ENCODE assay signal across 18 cellular contexts in genomic region chr9:84659273-84659672, GRCh38. TPM values are rescaled to one million over a fixed set of nuclear protein-coding genes. Genes with fewer than 3 reads are reported as not detected.
A peak's percentile ranks its signal among the peaks of the same experiment; 100 is the strongest.
DNase-seq lines count a peak whose midpoint lies in the region; ATAC-seq, FAIRE-seq and TF ChIP-seq lines count a peak whose summit lies in the region.
"Had no signal": no experiment of that assay in that cellular context is flagged by ENCODE, and none has a peak within 500 bp of the region (broad histone marks: within the 10 kb centered on the region; RNA-seq: fewer than 3 reads in every experiment).

No MANE protein-coding gene starts in this region.

- intact Hi-C loops in K562 (cut with micrococcal nuclease) = no loop called here
- intact Hi-C loops in activated CD4-positive, alpha-beta T cell treated with anti-CD3 and anti-CD28 coated beads, Interleukin-2, amount 10 ng/mL, durations not matched to agents 24 days and 14 days (cut with micrococcal nuclease) = no loop called here

- DNase-seq in NCI-H526 (lab: John Stamatoyannopoulos, UW) = peak; percentile 27 to 40
- no peak for DNase-seq in NCI-H526 treated with DMSO at 0.1 percent for 48 hours (lab: John Stamatoyannopoulos, UW)
- no peak for DNase-seq in K562 (ENCODE audit: extremely low read depth in 1 of 4, low spot score in 3 of 4)
- DNase-seq in neural crest cell (ENCODE audit: low read depth, low spot score) = peak; percentile 3
- DNase-seq in NCI-H226 = no peak
- DNase-seq in T-cell = no peak
- no peak for DNase-seq in activated CD4-positive, alpha-beta T cell treated with anti-CD3 and anti-CD28 coated beads, Interleukin-2, amount 10 ng/mL, durations not matched to agents 24 days and 14 days
- DNase-seq: 8988T, DMS153, DMS79, GDM1 had no signal

- no peak for TF ChIP-seq EP300 in K562 (IDR thresholded peaks at IDR 0.05; ENCODE audit: low read length)

- no peak overlapping the region for H3K9ac ChIP-seq in K562 (ENCODE audit: insufficient read depth in 1 of 2, low read depth in 2 of 2, low read length in 2 of 2)
- H3K9ac ChIP-seq: BLaER1 had no signal

- H3K9me3 Mint-ChIP-seq in neural crest cell (peaks cover 12% of the 10 kb centered on the region), T-cell (peaks cover 0 to 4% (median 0%) of the 10 kb centered on the region in 3 donors)
- H3K9me3 Mint-ChIP-seq in activated CD4-positive, alpha-beta T cell treated with anti-CD3 and anti-CD28 coated beads, Interleukin-2, amount 10 ng/mL, durations not matched to agents 24 days and 14 days = no peaks in the 10 kb centered on the region

- TF ChIP-seq CTCF in K562 (IDR thresholded peaks at IDR 0.05 in 2 of 3, conservative IDR thresholded peaks at IDR 0.05 in 1 of 3; ENCODE audit: insufficient read depth in 2 of 3, low read depth in 1 of 3, low read length in 3 of 3) = no peak
- TF ChIP-seq CTCF in neural crest cell (conservative IDR thresholded peaks at IDR 0.05) = no peak

- no peaks in the 10 kb centered on the region for H3K4me1 ChIP-seq in K562 (replicated peaks in 1 of 2; ENCODE audit: control insufficient read depth in 2 of 2, insufficient read depth in 2 of 2, low read length in 2 of 2)
- H3K4me1 ChIP-seq: HAP-1 had no signal

- H3K36me3 Mint-ChIP-seq in neural crest cell (ENCODE audit: low read depth) = peaks cover 4% of the 10 kb centered on the region
- H3K36me3 Mint-ChIP-seq in T-cell = no peaks in the 10 kb centered on the region
- H3K36me3 Mint-ChIP-seq in activated CD4-positive, alpha-beta T cell treated with anti-CD3 and anti-CD28 coated beads, Interleukin-2, amount 10 ng/mL, durations not matched to agents 24 days and 14 days (ENCODE audit: low read depth) = no peaks in the 10 kb centered on the region
- H3K36me3 Mint-ChIP-seq: CD14-positive monocyte; CD4-positive, alpha-beta memory T cell had no signal

- H2AFZ ChIP-seq in K562 (ENCODE audit: low read depth, low read length) = no peak overlapping the region

- H3K4me1 Mint-ChIP-seq in neural crest cell (peaks cover 9% of the 10 kb centered on the region), T-cell (no peaks in the 10 kb centered on the region)
- H3K4me1 Mint-ChIP-seq in activated CD4-positive, alpha-beta T cell treated with anti-CD3 and anti-CD28 coated beads, Interleukin-2, amount 10 ng/mL, durations not matched to agents 24 days and 14 days = no peaks in the 10 kb centered on the region
- H3K4me1 Mint-ChIP-seq: CD4-positive, alpha-beta memory T cell had no signal

- H3K27ac Mint-ChIP-seq in neural crest cell (ENCODE audit: unreplicated experiment) (no peak overlapping the region), T-cell (no peak overlapping the region)
- no peak overlapping the region for H3K27ac Mint-ChIP-seq in activated CD4-positive, alpha-beta T cell treated with anti-CD3 and anti-CD28 coated beads, Interleukin-2, amount 10 ng/mL, durations not matched to agents 24 days and 14 days
- H3K27ac Mint-ChIP-seq: CD14-positive monocyte; CD4-positive, alpha-beta memory T cell had no signal

- 0% methylated on average over 4 of the region's 4 CpGs for WGBS in K562 (ENCODE audit: insufficient coverage, low coverage, missing lambda C conversion rate)

- no TSS peak for BruUV-seq in K562 (replicated peaks; lab: Mats Ljungman, UMichigan)

- H3K4me3 Mint-ChIP-seq in neural crest cell (no peak overlapping the region), T-cell (no peak overlapping the region)
- H3K4me3 Mint-ChIP-seq in activated CD4-positive, alpha-beta T cell treated with anti-CD3 and anti-CD28 coated beads, Interleukin-2, amount 10 ng/mL, durations not matched to agents 24 days and 14 days = no peak overlapping the region
- H3K4me3 Mint-ChIP-seq: CD14-positive monocyte; CD4-positive, alpha-beta memory T cell had no signal

- no peaks in the 10 kb centered on the region for H3K9me3 ChIP-seq in K562 (replicated peaks; ENCODE audit: control insufficient read depth, insufficient read depth, low read depth, low read length)
- H3K9me3 ChIP-seq: BLaER1, HAP-1 had no signal

- H3K9me1 ChIP-seq in K562 (ENCODE audit: control insufficient read depth, insufficient read depth, low read length) = no peaks in the 10 kb centered on the region

- no peak overlapping the region for H3K4me2 ChIP-seq in K562 (ENCODE audit: insufficient read depth, low read length)
- H3K4me2 ChIP-seq: BLaER1 had no signal

- no peaks in the 10 kb centered on the region for H3K27me3 Mint-ChIP-seq in neural crest cell (ENCODE audit: low read depth)
- H3K27me3 Mint-ChIP-seq in T-cell = peaks cover 2 to 5% of the 10 kb centered on the region in 2 donors
- H3K27me3 Mint-ChIP-seq in activated CD4-positive, alpha-beta T cell treated with anti-CD3 and anti-CD28 coated beads, Interleukin-2, amount 10 ng/mL, durations not matched to agents 24 days and 14 days = peaks cover 7% of the 10 kb centered on the region

- no peak for ATAC-seq in K562
- ATAC-seq in T-cell (replicated peaks in 1 of 4) = no peak

- CTCF ChIA-PET in K562 (lab: Yijun Ruan, JAX; ENCODE audit: low intra/inter-chr PET ratio) (no interaction called here), T-cell (lab: Charles Lee) (no interaction called here)

- H3K36me3 ChIP-seq in K562 (ENCODE audit: control insufficient read depth, insufficient read depth, low read length) = no peaks in the 10 kb centered on the region
- H3K36me3 ChIP-seq: BLaER1, HAP-1 had no signal

- no peaks in the 10 kb centered on the region for H3K79me2 ChIP-seq in K562 (ENCODE audit: control insufficient read depth, insufficient read depth, low read length)

- FAIRE-seq in K562 (lab: Jason Lieb, UNC) = no peak
- FAIRE-seq: GM12892 had no signal

- POLR2A ChIA-PET in K562 (lab: Yijun Ruan, JAX) = no interaction called here
- POLR2A ChIA-PET in T-cell (lab: Charles Lee) = no interaction called here

- H3K4me3 ChIP-seq in K562 = no peak overlapping the region
- H3K4me3 ChIP-seq: BLaER1, HAP-1 had no signal

- H3K27me3 ChIP-seq in K562 (ENCODE audit: control insufficient read depth in 2 of 2, insufficient read depth in 2 of 2, low read length in 2 of 2) = no peaks in the 10 kb centered on the region
- H3K27me3 ChIP-seq: BLaER1 had no signal

- no peaks in the 10 kb centered on the region for H4K20me1 ChIP-seq in K562 (replicated peaks; ENCODE audit: control insufficient read depth, insufficient read depth, low read length)
- H4K20me1 ChIP-seq: BLaER1 had no signal

- no peak overlapping the region for H3K27ac ChIP-seq in K562 (ENCODE audit: extremely low read depth, low read depth, low read length)
- H3K27ac ChIP-seq: BLaER1 had no signal

- in situ Hi-C loops in K562 (cut with MboI) = no loop called here

- no peak for TF ChIP-seq POLR2A in K562 (conservative IDR thresholded peaks at IDR 0.05)

- TF ChIP-seq RAD21 in K562 (CRISPR knock-in tag; conservative IDR thresholded peaks at IDR 0.05 in 1 of 2, IDR thresholded peaks at IDR 0.05 in 1 of 2) = no peak

TF ChIP-seq in K562, 482 proteins besides CTCF, POLR2A, EP300 and RAD21:
- TF ChIP-seq RFX1 (IDR thresholded peaks at IDR 0.05) (peak; percentile 51), ARID2 (IDR thresholded peaks at IDR 0.05) (no peak), CC2D1A (IDR thresholded peaks at IDR 0.05) (no peak), YBX1 (IDR thresholded peaks at IDR 0.05) (no peak)

RNA-seq across cellular contexts. Expression of gene NTRK2, which starts 10.3 kb away (rescaled TPM):
- total RNA-seq in K562 (2011; cell fraction: chromatin; rRNA removed; ENCODE audit: low replicate concordance) = not detected in 2 replicates
- total RNA-seq in K562 (2011; cell fraction: nucleolus; rRNA removed) = not detected in 2 replicates
- total RNA-seq in K562 (2011; cell fraction: nucleoplasm; rRNA removed) = not detected in 2 replicates
- not detected in 2 replicates for total RNA-seq in K562 (2014; rRNA removed)
- not detected in 2 replicates for total RNA-seq in K562 (2014; rRNA removed; fragmentation: Illumina TruSeq; extraction: Trizol)
- not detected in 2 replicates for total RNA-seq in K562 (2015; rRNA removed; fragmentation: Illumina TruSeq; extraction: Trizol)
- total RNA-seq in K562 (2021) = not detected in 2 replicates
- not detected in 2 replicates for polyA plus RNA-seq in K562 (2011; rRNA removed)
- not detected in 2 replicates for polyA plus RNA-seq in K562 (2011; cell fraction: cytosol; rRNA removed)
- polyA plus RNA-seq in K562 (2011; cell fraction: nucleus; rRNA removed) = not detected in 2 replicates
- polyA plus RNA-seq in K562 (2012) = 0.01 and 0.03 TPM in 2 replicates
- polyA plus RNA-seq in K562 (2014; fragmentation: Illumina TruSeq; extraction: Trizol) = not detected in 2 replicates
- not detected for polyA plus RNA-seq in K562 (2014; fragmentation: Nextera tagmentation; extraction: Ambion mirVana)
- not detected in 2 replicates for polyA plus RNA-seq in K562 (2014; rRNA removed)
- polyA minus RNA-seq in K562 (2011; rRNA and poly(A)+ RNA removed) = not detected in 2 replicates
- not detected in 2 replicates for polyA minus RNA-seq in K562 (2011; cell fraction: cytosol; rRNA and poly(A)+ RNA removed)
- polyA minus RNA-seq in K562 (2011; cell fraction: nucleus; rRNA and poly(A)+ RNA removed) = not detected in 2 replicates
- total RNA-seq in neural crest cell = 20.1 and 20.6 TPM in 2 replicates
- total RNA-seq in T-cell = under 1 TPM in 4 of 5 donors, not detected in 1; 0.05 to 0.39 (median 0.12) TPM
- 2.3 and 2.4 TPM in 2 replicates for total RNA-seq in activated CD4-positive, alpha-beta T cell treated with anti-CD3 and anti-CD28 coated beads, Interleukin-2, amount 10 ng/mL, durations not matched to agents 24 days and 14 days
- total RNA-seq: HT-29 had no signal
- polyA plus RNA-seq: AG04450, CD14-positive monocyte had no signal

Comparison
In these comparisons a context has a peak if more than half of its experiments do, and no peak if none do; other contexts are left out.
1. DNase-seq: peak in NCI-H526 (2 of 2) and neural crest cell (single experiment); none in NCI-H526 treated with DMSO at 0.1 percent for 48 hours (single experiment), K562 (0 of 4), NCI-H226 (single experiment), T-cell (0 of 34) and activated CD4-positive, alpha-beta T cell treated with anti-CD3 and anti-CD28 coated beads, Interleukin-2, amount 10 ng/mL, durations not matched to agents 24 days and 14 days (single experiment).